3 cellular contexts compared by ENCODE assay signal in the genomic region with DNA sequence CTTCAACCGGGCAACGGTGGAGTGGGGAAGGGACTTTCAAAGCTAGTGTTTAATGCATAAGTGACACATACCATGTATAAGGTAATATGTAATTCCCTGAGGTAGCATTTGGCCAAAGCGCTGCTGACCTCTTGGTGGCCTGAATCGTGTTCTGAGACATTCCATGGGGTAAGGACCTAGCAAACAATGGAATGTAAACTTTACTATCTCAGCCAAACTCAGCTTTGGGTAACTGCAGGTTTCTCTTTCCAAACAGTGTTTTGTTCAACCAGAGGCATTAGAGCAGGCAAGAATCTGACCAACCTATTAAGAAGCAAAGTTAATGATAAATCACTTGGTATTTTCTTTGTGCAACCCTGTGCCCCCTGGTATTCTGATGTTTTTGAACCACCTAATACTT.
TF ChIP-seq lines count a peak whose summit lies in the region.

No MANE protein-coding gene starts in this region.

TF ChIP-seq in A549, 52 proteins besides CTCF, POLR2A, EP300 and RAD21 (continues in another document):
- TF ChIP-seq, protein P1, sequence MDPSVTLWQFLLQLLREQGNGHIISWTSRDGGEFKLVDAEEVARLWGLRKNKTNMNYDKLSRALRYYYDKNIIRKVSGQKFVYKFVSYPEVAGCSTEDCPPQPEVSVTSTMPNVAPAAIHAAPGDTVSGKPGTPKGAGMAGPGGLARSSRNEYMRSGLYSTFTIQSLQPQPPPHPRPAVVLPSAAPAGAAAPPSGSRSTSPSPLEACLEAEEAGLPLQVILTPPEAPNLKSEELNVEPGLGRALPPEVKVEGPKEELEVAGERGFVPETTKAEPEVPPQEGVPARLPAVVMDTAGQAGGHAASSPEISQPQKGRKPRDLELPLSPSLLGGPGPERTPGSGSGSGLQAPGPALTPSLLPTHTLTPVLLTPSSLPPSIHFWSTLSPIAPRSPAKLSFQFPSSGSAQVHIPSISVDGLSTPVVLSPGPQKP (IDR thresholded peaks at IDR 0.05; ENCODE audit: low read depth, low read length): no peak
- TF ChIP-seq ZFP36 (IDR thresholded peaks at IDR 0.05; ENCODE audit: borderline replicate concordance, partially characterized antibody): no peak
- TF ChIP-seq HEYL (CRISPR knock-in tag; IDR thresholded peaks at IDR 0.05): no peak
- TF ChIP-seq JUNB (IDR thresholded peaks at IDR 0.05): peak; percentile 36; the same call in 1 of the 2 replicates
- no peak for TF ChIP-seq FOSL2 (IDR thresholded peaks at IDR 0.05)
- no peak for TF ChIP-seq FOSL2 (CRISPR knock-in tag; IDR thresholded peaks at IDR 0.05)
- no peak for TF ChIP-seq PHF8 (IDR thresholded peaks at IDR 0.05; ENCODE audit: borderline replicate concordance, low read depth)
- TF ChIP-seq HOXA7 (CRISPR knock-in tag; IDR thresholded peaks at IDR 0.05): peak; percentile 45; the same call in 1 of the 2 replicates
- peak; percentile 32 to 79; a peak in 3 of 4 replicates for TF ChIP-seq CEBPB (IDR thresholded peaks at IDR 0.05)
- no peak for TF ChIP-seq BHLHE40 (IDR thresholded peaks at IDR 0.05; ENCODE audit: low read depth, low read length)
- TF ChIP-seq EHF (CRISPR knock-in tag; IDR thresholded peaks at IDR 0.05): no peak
- no peak for TF ChIP-seq NPAS2 (CRISPR knock-in tag; IDR thresholded peaks at IDR 0.05; ENCODE audit: borderline replicate concordance)
- TF ChIP-seq MYC (IDR thresholded peaks at IDR 0.05; ENCODE audit: borderline replicate concordance, low read length): no peak
- TF ChIP-seq, protein P2, sequence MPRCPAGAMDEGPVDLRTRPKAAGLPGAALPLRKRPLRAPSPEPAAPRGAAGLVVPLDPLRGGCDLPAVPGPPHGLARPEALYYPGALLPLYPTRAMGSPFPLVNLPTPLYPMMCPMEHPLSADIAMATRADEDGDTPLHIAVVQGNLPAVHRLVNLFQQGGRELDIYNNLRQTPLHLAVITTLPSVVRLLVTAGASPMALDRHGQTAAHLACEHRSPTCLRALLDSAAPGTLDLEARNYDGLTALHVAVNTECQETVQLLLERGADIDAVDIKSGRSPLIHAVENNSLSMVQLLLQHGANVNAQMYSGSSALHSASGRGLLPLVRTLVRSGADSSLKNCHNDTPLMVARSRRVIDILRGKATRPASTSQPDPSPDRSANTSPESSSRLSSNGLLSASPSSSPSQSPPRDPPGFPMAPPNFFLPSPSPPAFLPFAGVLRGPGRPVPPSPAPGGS (IDR thresholded peaks at IDR 0.05): 0 out of 3 replicates have a peak, but pooled peaks have one; percentile 4
- peak; percentile 30; the same call in 1 of the 3 replicates for TF ChIP-seq SMC3 (IDR thresholded peaks at IDR 0.05)
- TF ChIP-seq, protein P3, sequence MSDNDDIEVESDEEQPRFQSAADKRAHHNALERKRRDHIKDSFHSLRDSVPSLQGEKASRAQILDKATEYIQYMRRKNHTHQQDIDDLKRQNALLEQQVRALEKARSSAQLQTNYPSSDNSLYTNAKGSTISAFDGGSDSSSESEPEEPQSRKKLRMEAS (IDR thresholded peaks at IDR 0.05): peak; percentile 62; the same call in 1 of the 2 replicates
- peak; percentile 13 for TF ChIP-seq MAFK (IDR thresholded peaks at IDR 0.05; ENCODE audit: partially characterized antibody)
- TF ChIP-seq, protein P4, sequence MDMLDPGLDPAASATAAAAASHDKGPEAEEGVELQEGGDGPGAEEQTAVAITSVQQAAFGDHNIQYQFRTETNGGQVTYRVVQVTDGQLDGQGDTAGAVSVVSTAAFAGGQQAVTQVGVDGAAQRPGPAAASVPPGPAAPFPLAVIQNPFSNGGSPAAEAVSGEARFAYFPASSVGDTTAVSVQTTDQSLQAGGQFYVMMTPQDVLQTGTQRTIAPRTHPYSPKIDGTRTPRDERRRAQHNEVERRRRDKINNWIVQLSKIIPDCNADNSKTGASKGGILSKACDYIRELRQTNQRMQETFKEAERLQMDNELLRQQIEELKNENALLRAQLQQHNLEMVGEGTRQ (IDR thresholded peaks at IDR 0.05): no peak
- no peak for TF ChIP-seq RCOR1 (IDR thresholded peaks at IDR 0.05; ENCODE audit: low read depth, low read length)
- TF ChIP-seq GATA3 (IDR thresholded peaks at IDR 0.05; ENCODE audit: borderline replicate concordance): peak; percentile 70
- TF ChIP-seq, protein P5, sequence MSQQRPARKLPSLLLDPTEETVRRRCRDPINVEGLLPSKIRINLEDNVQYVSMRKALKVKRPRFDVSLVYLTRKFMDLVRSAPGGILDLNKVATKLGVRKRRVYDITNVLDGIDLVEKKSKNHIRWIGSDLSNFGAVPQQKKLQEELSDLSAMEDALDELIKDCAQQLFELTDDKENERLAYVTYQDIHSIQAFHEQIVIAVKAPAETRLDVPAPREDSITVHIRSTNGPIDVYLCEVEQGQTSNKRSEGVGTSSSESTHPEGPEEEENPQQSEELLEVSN (IDR thresholded peaks at IDR 0.05; ENCODE audit: borderline replicate concordance, low read depth): no peak

TF ChIP-seq in IMR-90, 13 proteins besides CTCF, POLR2A, EP300 and RAD21:
- TF ChIP-seq MAZ (IDR thresholded peaks at IDR 0.05; ENCODE audit: borderline replicate concordance, low read depth, low read length): no peak
- TF ChIP-seq MAFK (IDR thresholded peaks at IDR 0.05; ENCODE audit: low read depth, low read length): no peak
- TF ChIP-seq SMC3 (IDR thresholded peaks at IDR 0.05; ENCODE audit: low read depth, low read length): no peak
- TF ChIP-seq, protein P4 (IDR thresholded peaks at IDR 0.05; ENCODE audit: low read depth, low read length): no peak
- TF ChIP-seq CHD1 (IDR thresholded peaks at IDR 0.05; ENCODE audit: low read depth, low read length): no peak
- TF ChIP-seq RFX5 (IDR thresholded peaks at IDR 0.05; ENCODE audit: low read depth, low read length): no peak
- TF ChIP-seq, protein P1 (IDR thresholded peaks at IDR 0.05; ENCODE audit: borderline replicate concordance, low read depth, low read length): no peak
- TF ChIP-seq CEBPB (IDR thresholded peaks at IDR 0.05; ENCODE audit: low read depth, low read length): no peak
- TF ChIP-seq RCOR1 (IDR thresholded peaks at IDR 0.05; ENCODE audit: insufficient replicate concordance, low read length): no peak
- TF ChIP-seq BHLHE40 (IDR thresholded peaks at IDR 0.05; ENCODE audit: low read depth, low read length): no peak

TF ChIP-seq in GM23338, 12 proteins besides CTCF, POLR2A, EP300 and RAD21:
- TF ChIP-seq EZH2phosphoT487 (IDR thresholded peaks at IDR 0.05; ENCODE audit: unreplicated experiment) (no peak), EZH2 (IDR thresholded peaks at IDR 0.05; ENCODE audit: low read depth, unreplicated experiment) (no peak), JUNB (IDR thresholded peaks at IDR 0.05; ENCODE audit: unreplicated experiment) (no peak), ZNF331 (CRISPR knock-in tag; IDR thresholded peaks at IDR 0.05; ENCODE audit: low read depth) (no peak), STAT1 (IDR thresholded peaks at IDR 0.05; ENCODE audit: unreplicated experiment) (no peak), POLR2AphosphoS5 (IDR thresholded peaks at IDR 0.05; ENCODE audit: low read depth) (no peak), CREB1 (CRISPR knock-in tag; IDR thresholded peaks at IDR 0.05; ENCODE audit: low read depth) (no peak), NANOG (IDR thresholded peaks at IDR 0.05; ENCODE audit: borderline replicate concordance) (no peak), ZNF114 (CRISPR knock-in tag; IDR thresholded peaks at IDR 0.05) (no peak)
- TF ChIP-seq, protein P6, sequence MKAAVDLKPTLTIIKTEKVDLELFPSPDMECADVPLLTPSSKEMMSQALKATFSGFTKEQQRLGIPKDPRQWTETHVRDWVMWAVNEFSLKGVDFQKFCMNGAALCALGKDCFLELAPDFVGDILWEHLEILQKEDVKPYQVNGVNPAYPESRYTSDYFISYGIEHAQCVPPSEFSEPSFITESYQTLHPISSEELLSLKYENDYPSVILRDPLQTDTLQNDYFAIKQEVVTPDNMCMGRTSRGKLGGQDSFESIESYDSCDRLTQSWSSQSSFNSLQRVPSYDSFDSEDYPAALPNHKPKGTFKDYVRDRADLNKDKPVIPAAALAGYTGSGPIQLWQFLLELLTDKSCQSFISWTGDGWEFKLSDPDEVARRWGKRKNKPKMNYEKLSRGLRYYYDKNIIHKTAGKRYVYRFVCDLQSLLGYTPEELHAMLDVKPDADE (IDR thresholded peaks at IDR 0.05): no peak
- TF ChIP-seq, protein P7, sequence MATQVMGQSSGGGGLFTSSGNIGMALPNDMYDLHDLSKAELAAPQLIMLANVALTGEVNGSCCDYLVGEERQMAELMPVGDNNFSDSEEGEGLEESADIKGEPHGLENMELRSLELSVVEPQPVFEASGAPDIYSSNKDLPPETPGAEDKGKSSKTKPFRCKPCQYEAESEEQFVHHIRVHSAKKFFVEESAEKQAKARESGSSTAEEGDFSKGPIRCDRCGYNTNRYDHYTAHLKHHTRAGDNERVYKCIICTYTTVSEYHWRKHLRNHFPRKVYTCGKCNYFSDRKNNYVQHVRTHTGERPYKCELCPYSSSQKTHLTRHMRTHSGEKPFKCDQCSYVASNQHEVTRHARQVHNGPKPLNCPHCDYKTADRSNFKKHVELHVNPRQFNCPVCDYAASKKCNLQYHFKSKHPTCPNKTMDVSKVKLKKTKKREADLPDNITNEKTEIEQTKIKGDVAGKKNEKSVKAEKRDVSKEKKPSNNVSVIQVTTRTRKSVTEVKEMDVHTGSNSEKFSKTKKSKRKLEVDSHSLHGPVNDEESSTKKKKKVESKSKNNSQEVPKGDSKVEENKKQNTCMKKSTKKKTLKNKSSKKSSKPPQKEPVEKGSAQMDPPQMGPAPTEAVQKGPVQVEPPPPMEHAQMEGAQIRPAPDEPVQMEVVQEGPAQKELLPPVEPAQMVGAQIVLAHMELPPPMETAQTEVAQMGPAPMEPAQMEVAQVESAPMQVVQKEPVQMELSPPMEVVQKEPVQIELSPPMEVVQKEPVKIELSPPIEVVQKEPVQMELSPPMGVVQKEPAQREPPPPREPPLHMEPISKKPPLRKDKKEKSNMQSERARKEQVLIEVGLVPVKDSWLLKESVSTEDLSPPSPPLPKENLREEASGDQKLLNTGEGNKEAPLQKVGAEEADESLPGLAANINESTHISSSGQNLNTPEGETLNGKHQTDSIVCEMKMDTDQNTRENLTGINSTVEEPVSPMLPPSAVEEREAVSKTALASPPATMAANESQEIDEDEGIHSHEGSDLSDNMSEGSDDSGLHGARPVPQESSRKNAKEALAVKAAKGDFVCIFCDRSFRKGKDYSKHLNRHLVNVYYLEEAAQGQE (IDR thresholded peaks at IDR 0.05; ENCODE audit: unreplicated experiment): no peak
- TF ChIP-seq, protein P8, sequence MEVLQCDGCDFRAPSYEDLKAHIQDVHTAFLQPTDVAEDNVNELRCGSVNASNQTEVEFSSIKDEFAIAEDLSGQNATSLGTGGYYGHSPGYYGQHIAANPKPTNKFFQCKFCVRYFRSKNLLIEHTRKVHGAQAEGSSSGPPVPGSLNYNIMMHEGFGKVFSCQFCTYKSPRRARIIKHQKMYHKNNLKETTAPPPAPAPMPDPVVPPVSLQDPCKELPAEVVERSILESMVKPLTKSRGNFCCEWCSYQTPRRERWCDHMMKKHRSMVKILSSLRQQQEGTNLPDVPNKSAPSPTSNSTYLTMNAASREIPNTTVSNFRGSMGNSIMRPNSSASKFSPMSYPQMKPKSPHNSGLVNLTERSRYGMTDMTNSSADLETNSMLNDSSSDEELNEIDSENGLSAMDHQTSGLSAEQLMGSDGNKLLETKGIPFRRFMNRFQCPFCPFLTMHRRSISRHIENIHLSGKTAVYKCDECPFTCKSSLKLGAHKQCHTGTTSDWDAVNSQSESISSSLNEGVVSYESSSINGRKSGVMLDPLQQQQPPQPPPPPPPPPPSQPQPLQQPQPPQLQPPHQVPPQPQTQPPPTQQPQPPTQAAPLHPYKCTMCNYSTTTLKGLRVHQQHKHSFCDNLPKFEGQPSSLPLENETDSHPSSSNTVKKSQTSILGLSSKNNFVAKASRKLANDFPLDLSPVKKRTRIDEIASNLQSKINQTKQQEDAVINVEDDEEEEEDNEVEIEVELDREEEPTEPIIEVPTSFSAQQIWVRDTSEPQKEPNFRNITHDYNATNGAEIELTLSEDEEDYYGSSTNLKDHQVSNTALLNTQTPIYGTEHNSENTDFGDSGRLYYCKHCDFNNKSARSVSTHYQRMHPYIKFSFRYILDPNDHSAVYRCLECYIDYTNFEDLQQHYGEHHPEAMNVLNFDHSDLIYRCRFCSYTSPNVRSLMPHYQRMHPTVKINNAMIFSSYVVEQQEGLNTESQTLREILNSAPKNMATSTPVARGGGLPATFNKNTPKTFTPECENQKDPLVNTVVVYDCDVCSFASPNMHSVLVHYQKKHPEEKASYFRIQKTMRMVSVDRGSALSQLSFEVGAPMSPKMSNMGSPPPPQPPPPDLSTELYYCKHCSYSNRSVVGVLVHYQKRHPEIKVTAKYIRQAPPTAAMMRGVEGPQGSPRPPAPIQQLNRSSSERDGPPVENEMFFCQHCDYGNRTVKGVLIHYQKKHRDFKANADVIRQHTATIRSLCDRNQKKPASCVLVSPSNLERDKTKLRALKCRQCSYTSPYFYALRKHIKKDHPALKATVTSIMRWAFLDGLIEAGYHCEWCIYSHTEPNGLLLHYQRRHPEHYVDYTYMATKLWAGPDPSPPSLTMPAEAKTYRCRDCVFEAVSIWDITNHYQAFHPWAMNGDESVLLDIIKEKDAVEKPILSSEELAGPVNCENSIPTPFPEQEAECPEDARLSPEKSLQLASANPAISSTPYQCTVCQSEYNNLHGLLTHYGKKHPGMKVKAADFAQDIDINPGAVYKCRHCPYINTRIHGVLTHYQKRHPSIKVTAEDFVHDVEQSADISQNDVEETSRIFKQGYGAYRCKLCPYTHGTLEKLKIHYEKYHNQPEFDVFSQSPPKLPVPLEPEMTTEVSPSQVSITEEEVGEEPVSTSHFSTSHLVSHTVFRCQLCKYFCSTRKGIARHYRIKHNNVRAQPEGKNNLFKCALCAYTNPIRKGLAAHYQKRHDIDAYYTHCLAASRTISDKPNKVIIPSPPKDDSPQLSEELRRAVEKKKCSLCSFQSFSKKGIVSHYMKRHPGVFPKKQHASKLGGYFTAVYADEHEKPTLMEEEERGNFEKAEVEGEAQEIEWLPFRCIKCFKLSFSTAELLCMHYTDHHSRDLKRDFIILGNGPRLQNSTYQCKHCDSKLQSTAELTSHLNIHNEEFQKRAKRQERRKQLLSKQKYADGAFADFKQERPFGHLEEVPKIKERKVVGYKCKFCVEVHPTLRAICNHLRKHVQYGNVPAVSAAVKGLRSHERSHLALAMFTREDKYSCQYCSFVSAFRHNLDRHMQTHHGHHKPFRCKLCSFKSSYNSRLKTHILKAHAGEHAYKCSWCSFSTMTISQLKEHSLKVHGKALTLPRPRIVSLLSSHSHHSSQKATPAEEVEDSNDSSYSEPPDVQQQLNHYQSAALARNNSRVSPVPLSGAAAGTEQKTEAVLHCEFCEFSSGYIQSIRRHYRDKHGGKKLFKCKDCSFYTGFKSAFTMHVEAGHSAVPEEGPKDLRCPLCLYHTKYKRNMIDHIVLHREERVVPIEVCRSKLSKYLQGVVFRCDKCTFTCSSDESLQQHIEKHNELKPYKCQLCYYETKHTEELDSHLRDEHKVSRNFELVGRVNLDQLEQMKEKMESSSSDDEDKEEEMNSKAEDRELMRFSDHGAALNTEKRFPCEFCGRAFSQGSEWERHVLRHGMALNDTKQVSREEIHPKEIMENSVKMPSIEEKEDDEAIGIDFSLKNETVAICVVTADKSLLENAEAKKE (CRISPR knock-in tag; IDR thresholded peaks at IDR 0.05): no peak
